ENCODE assay signal across 31 cellular contexts in genomic region chr13:94427313-94427712, GRCh38.
DNase-seq lines count a peak whose midpoint lies in the region; ATAC-seq lines count a peak whose summit lies in the region.
"Had no signal": no experiment of that assay in that cellular context is flagged by ENCODE, and none has a peak within 500 bp of the region (broad histone marks: within the 10 kb centered on the region; RNA-seq: fewer than 3 reads in every experiment).

No MANE protein-coding gene starts in this region.

- ATAC-seq in HG03139 (IDR thresholded peaks at IDR 0.05; ENCODE audit: unreplicated experiment) = no peak
- ATAC-seq in HG03565 (IDR thresholded peaks at IDR 0.05; ENCODE audit: unreplicated experiment) = no peak
- ATAC-seq in GM18498 (IDR thresholded peaks at IDR 0.05; ENCODE audit: unreplicated experiment) = no peak
- ATAC-seq: GM23338, heart right ventricle, lower lobe of right lung, natural killer cell had no signal

- DNase-seq in NCI-H2107 treated with DMSO at 0.1 percent for 48 hours (lab: John Stamatoyannopoulos, UW; ENCODE audit: unreplicated experiment) (peak; percentile 28), NCI-H2107 (lab: John Stamatoyannopoulos, UW) (no peak), NCI-H2081 treated with DMSO at 0.1 percent for 48 hours (lab: John Stamatoyannopoulos, UW) (peak; percentile 42), SHP77 treated with DMSO at 0.1 percent for 48 hours (lab: John Stamatoyannopoulos, UW) (peak; percentile 42), left kidney (ENCODE audit: low read depth, low spot score) (peak; percentile 20)
- DNase-seq: 8988T; activated CD4-positive, alpha-beta memory T cell treated with anti-CD3 and anti-CD28 coated beads, Interleukin-2, amount 10 ng/mL, durations not matched to agents 7 days and 5 days; activated CD4-positive, alpha-beta T cell treated with anti-CD3 and anti-CD28 coated beads for 1 hour; activated CD8-positive, alpha-beta memory T cell treated with anti-CD3 and anti-CD28 coated beads, Interleukin-2, amount 50 U/mL, for 4 hours; activated naive CD4-positive, alpha-beta T cell; Caco-2; cerebellar nuclear complex; DMS79 treated with DMSO at 0.1 percent for 48 hours; GDM1; heart right ventricle; kidney; lower lobe of right lung; MG63; natural killer cell; NCI-H1105 treated with DMSO at 0.1 percent for 48 hours; NCI-H2171; NCI-H524 treated with DMSO at 0.1 percent for 48 hours; nucleus accumbens; RPMI8226; stimulated activated CD4-positive, alpha-beta T cell treated with anti-CD3 and anti-CD28 coated beads, Interleukin-4, amount 100 ng/mL, for 1 hour; stomach; uterus had no signal
